In genomic region chr15:67120839-67121540, GRCh38 we compare ENCODE assay signal across 8 cellular contexts. TPM values are rescaled to one million over a fixed set of nuclear protein-coding genes. Genes with fewer than 3 reads are reported as not detected.
A peak's percentile ranks its signal among the peaks of the same experiment; 100 is the strongest.
DNase-seq lines count a peak whose midpoint lies in the region; ATAC-seq and TF ChIP-seq lines count a peak whose summit lies in the region.

No MANE protein-coding gene starts in this region.

- no peaks in the 10 kb centered on the region for H3K9me3 ChIP-seq in mucosa of descending colon

- TF ChIP-seq CTCF in mucosa of descending colon (IDR thresholded peaks at IDR 0.05) = no peak

- peaks cover 40% of the 10 kb centered on the region for H3K4me1 ChIP-seq in mucosa of descending colon (ENCODE audit: low read depth)

- peak; percentile 71 to 77 for DNase-seq in activated CD8-positive, alpha-beta memory T cell treated with anti-CD3 and anti-CD28 coated beads for 1 hour (ENCODE audit: extremely low read depth in 1 of 2, low read depth in 1 of 2)
- DNase-seq in dermis microvascular lymphatic vessel endothelial cell (ENCODE audit: low read depth in 2 of 2) = peak; percentile 80 to 98
- peak; percentile 79 to 96 (median 88) for DNase-seq in mucosa of descending colon
- DNase-seq in stimulated activated CD8-positive, alpha-beta memory T cell treated with anti-CD3 and anti-CD28 coated beads, Interleukin-2, amount 100 ng/mL, for 1 hour (ENCODE audit: low read depth in 2 of 2) = peak; percentile 69 to 76
- no peak for DNase-seq in SKM-1 treated with dmso at 0.1 percent for 144 hours (lab: John Stamatoyannopoulos, UW; ENCODE audit: unreplicated experiment)
- no peak for DNase-seq in DMS114 treated with DMSO at 0.1 percent for 48 hours (lab: John Stamatoyannopoulos, UW; ENCODE audit: unreplicated experiment)

- no peaks in the 10 kb centered on the region for H3K36me3 ChIP-seq in mucosa of descending colon (ENCODE audit: low read depth)

- intact Hi-C loops in mucosa of descending colon (cut with DNase I, micrococcal nuclease) = no loop called here

- H3K4me3 ChIP-seq in mucosa of descending colon = no peak overlapping the region

- ATAC-seq in GM18868 (IDR thresholded peaks at IDR 0.05; ENCODE audit: unreplicated experiment) (peak; percentile 78), HG03460 (IDR thresholded peaks at IDR 0.05; ENCODE audit: unreplicated experiment) (peak; percentile 65), mucosa of descending colon (peak; percentile 85)

RNA-seq across cellular contexts. Expression of gene SMAD3, which starts 55.6 kb away (rescaled TPM):
- 11.8 and 12.3 TPM in 2 replicates for total RNA-seq in dermis microvascular lymphatic vessel endothelial cell
- 10 to 100 TPM; 38.5 to 76.3 (median 44.9) TPM for total RNA-seq in mucosa of descending colon

Comparison
In these comparisons a context has a peak if more than half of its experiments do, and no peak if none do; other contexts are left out.
1. DNase-seq: peak in activated CD8-positive, alpha-beta memory T cell treated with anti-CD3 and anti-CD28 coated beads for 1 hour (2 of 2), dermis microvascular lymphatic vessel endothelial cell (2 of 2), mucosa of descending colon (3 of 3) and stimulated activated CD8-positive, alpha-beta memory T cell treated with anti-CD3 and anti-CD28 coated beads, Interleukin-2, amount 100 ng/mL, for 1 hour (2 of 2); none in SKM-1 treated with dmso at 0.1 percent for 144 hours (single experiment) and DMS114 treated with DMSO at 0.1 percent for 48 hours (single experiment).
2. Peak in every context shown above with its lines, with median percentiles within 50 percentile points of each other: ATAC-seq.